In the genomic region with DNA sequence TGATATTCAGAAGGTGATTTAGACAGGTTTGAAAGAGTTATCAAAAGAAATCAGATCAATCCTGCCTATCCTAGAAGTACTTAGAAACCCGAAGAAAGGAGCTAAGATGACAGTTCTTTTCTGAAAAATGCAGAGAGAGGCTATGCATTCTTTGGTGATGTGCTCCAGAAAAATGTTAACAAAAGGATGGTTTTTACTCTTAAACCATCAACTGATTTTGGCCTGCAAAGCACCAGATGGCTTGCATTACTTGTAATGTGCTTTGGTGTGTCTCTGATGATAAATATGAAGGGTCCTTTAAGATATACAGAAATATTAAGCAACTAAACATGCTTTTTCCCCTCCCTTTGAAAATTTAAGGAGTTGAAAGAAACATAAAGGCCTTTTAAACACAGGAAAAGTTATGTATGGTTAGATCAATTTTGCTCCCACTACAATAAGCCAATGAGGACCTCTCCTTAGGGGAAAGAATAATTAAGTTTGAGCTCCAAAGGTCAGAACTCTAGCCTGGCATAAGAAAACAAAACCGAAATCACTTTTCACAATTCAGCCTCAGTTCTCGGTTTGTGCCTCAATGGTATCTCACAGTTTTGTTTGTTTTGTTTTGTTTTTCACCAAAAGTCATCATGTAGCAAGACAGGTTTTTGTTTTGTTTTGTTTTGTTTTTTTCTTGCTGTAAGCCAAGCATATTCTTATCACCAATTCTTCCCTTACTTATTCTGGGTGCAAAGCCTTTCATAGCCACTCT, we compare ENCODE assay signal across 1 cellular context.
TF ChIP-seq lines count a peak whose summit lies in the region.

No MANE protein-coding gene starts in this region.

TF ChIP-seq in IMR-90, 13 proteins besides CTCF, POLR2A, EP300 and RAD21 (continued from another document):
- no peak for TF ChIP-seq FOS (IDR thresholded peaks at IDR 0.05; ENCODE audit: low read depth, low read length)
